ENCODE assay signal across 16 cellular contexts in genomic region chr5:18050344-18050743, GRCh38.
DNase-seq lines count a peak whose midpoint lies in the region; ATAC-seq, FAIRE-seq and TF ChIP-seq lines count a peak whose summit lies in the region.
"Had no signal": no experiment of that assay in that cellular context is flagged by ENCODE, and none has a peak within 500 bp of the region (broad histone marks: within the 10 kb centered on the region; RNA-seq: fewer than 3 reads in every experiment).

No MANE protein-coding gene starts in this region.

- H3K27ac ChIP-seq in K562 (ENCODE audit: extremely low read depth, low read depth, low read length) (no peak overlapping the region), PC-9 (no peak overlapping the region)
- H3K27ac ChIP-seq: BLaER1, HL-60 had no signal

- in situ Hi-C loops in K562 (cut with MboI) = no loop called here

- H3K9ac ChIP-seq in K562 (ENCODE audit: insufficient read depth in 1 of 2, low read depth in 2 of 2, low read length in 2 of 2) = no peak overlapping the region
- H3K9ac ChIP-seq: BLaER1 had no signal

- H3K36me3 ChIP-seq in K562 (ENCODE audit: control insufficient read depth, insufficient read depth, low read length) = no peaks in the 10 kb centered on the region
- no peaks in the 10 kb centered on the region for H3K36me3 ChIP-seq in PC-9 (ENCODE audit: low read depth)
- H3K36me3 ChIP-seq: BLaER1 had no signal

- POLR2A ChIA-PET in K562 (lab: Yijun Ruan, JAX) (no interaction called here), PC-9 (lab: Charles Lee; ENCODE audit: unreplicated experiment) (no interaction called here)

- ATAC-seq in K562 = no peak
- no peak for ATAC-seq in HG03175 (IDR thresholded peaks at IDR 0.05; ENCODE audit: unreplicated experiment)

- no peaks in the 10 kb centered on the region for H3F3A ChIP-seq in PC-9 (ENCODE audit: insufficient read depth, low read depth)

- intact Hi-C loops in K562 (cut with micrococcal nuclease) = no loop called here
- intact Hi-C loops in PC-9 (cut with micrococcal nuclease; ENCODE audit: unreplicated experiment) = no loop called here

- no peak for TF ChIP-seq POLR2A in K562 (conservative IDR thresholded peaks at IDR 0.05)
- TF ChIP-seq POLR2A in GM12892 (IDR thresholded peaks at IDR 0.05; ENCODE audit: low read depth, low read length) = no peak

- H3K4me2 ChIP-seq in K562 (ENCODE audit: insufficient read depth, low read length) (no peak overlapping the region), PC-9 (no peak overlapping the region)
- H3K4me2 ChIP-seq: BLaER1 had no signal

- TF ChIP-seq CTCF in K562 (IDR thresholded peaks at IDR 0.05 in 2 of 3, conservative IDR thresholded peaks at IDR 0.05 in 1 of 3; ENCODE audit: insufficient read depth in 2 of 3, low read depth in 1 of 3, low read length in 3 of 3) (no peak), PC-9 (conservative IDR thresholded peaks at IDR 0.05) (no peak)

- CTCF ChIA-PET in K562 (lab: Yijun Ruan, JAX; ENCODE audit: low intra/inter-chr PET ratio) = no interaction called here
- CTCF ChIA-PET in PC-9 (lab: Charles Lee) = no interaction called here

- no peak for DNase-seq in K562 (ENCODE audit: extremely low read depth in 1 of 4, low spot score in 3 of 4)
- DNase-seq in GM12892 (ENCODE audit: insufficient read length) = no peak
- DNase-seq in stimulated activated CD4-positive, alpha-beta T cell treated with anti-CD3 and anti-CD28 coated beads, Interleukin-12 subunit alpha, Interleukin-12 subunit beta, amount 100 ng/mL, for 4 hours = no peak
- no peak for DNase-seq in PC-9
- DNase-seq: CD4-positive, alpha-beta memory T cell; DMS153; DMS79; GF-D8; GOT3; H9; KG1 had no signal

- TF ChIP-seq EP300 in K562 (IDR thresholded peaks at IDR 0.05; ENCODE audit: low read length) = no peak

- H3K79me2 ChIP-seq in K562 (ENCODE audit: control insufficient read depth, insufficient read depth, low read length) = no peaks in the 10 kb centered on the region
- no peaks in the 10 kb centered on the region for H3K79me2 ChIP-seq in PC-9 (ENCODE audit: low read depth)

- WGBS in K562 (ENCODE audit: insufficient coverage, low coverage, missing lambda C conversion rate) = 5% methylated on average over 1 of the region's 1 CpG

- H3K9me3 ChIP-seq in K562 (replicated peaks; ENCODE audit: control insufficient read depth, insufficient read depth, low read depth, low read length) = no peaks in the 10 kb centered on the region
- peaks cover 3% of the 10 kb centered on the region; the same call in 1 of the 2 replicates for H3K9me3 ChIP-seq in PC-9 (ENCODE audit: insufficient read depth, low read depth)
- H3K9me3 ChIP-seq: BLaER1 had no signal

- H2AFZ ChIP-seq in K562 (ENCODE audit: low read depth, low read length) = no peak overlapping the region
- H2AFZ ChIP-seq in PC-9 = no peak overlapping the region

- no peaks in the 10 kb centered on the region for H4K20me1 ChIP-seq in K562 (replicated peaks; ENCODE audit: control insufficient read depth, insufficient read depth, low read length)
- no peaks in the 10 kb centered on the region for H4K20me1 ChIP-seq in PC-9 (ENCODE audit: insufficient read depth)
- H4K20me1 ChIP-seq: BLaER1 had no signal

- FAIRE-seq in G401.6 (lab: Jason Lieb, UNC) (peak; percentile 69), K562 (lab: Jason Lieb, UNC) (no peak), islet of Langerhans (lab: Jason Lieb, UNC) (peak; percentile 71), GM12892 (lab: Jason Lieb, UNC) (no peak)

- no TSS peak for BruUV-seq in K562 (replicated peaks; lab: Mats Ljungman, UMichigan)
- BruUV-seq in PC-9 (replicated peaks; lab: Mats Ljungman, UMichigan) = no TSS peak

- H3K9me1 ChIP-seq in K562 (ENCODE audit: control insufficient read depth, insufficient read depth, low read length) = no peaks in the 10 kb centered on the region

- no peak overlapping the region for H3K4me3 ChIP-seq in K562
- H3K4me3 ChIP-seq in PC-9 = no peak overlapping the region
- H3K4me3 ChIP-seq: BLaER1 had no signal

- TF ChIP-seq RAD21 in K562 (CRISPR knock-in tag; conservative IDR thresholded peaks at IDR 0.05 in 1 of 2, IDR thresholded peaks at IDR 0.05 in 1 of 2) = no peak

- H3K9me2 ChIP-seq in PC-9 (ENCODE audit: insufficient read depth) = no peaks in the 10 kb centered on the region

- H3K4me1 ChIP-seq in K562 (replicated peaks in 1 of 2; ENCODE audit: control insufficient read depth in 2 of 2, insufficient read depth in 2 of 2, low read length in 2 of 2) = no peaks in the 10 kb centered on the region
- H3K4me1 ChIP-seq in PC-9 (replicated peaks; ENCODE audit: insufficient read depth) = no peaks in the 10 kb centered on the region
- H3K4me1 ChIP-seq: BLaER1 had no signal

- H3K27me3 ChIP-seq in K562 (ENCODE audit: control insufficient read depth in 2 of 2, insufficient read depth in 2 of 2, low read length in 2 of 2) (no peaks in the 10 kb centered on the region), PC-9 (ENCODE audit: insufficient read depth, low read depth) (no peaks in the 10 kb centered on the region)
- H3K27me3 ChIP-seq: BLaER1 had no signal

TF ChIP-seq in K562, 482 proteins besides CTCF, POLR2A, EP300 and RAD21 (continues in another document):
- TF ChIP-seq ELF2 (CRISPR knock-in tag; IDR thresholded peaks at IDR 0.05) (no peak), TEAD1 (CRISPR knock-in tag; IDR thresholded peaks at IDR 0.05) (no peak), XRCC3 (IDR thresholded peaks at IDR 0.05) (no peak), MAFK (IDR thresholded peaks at IDR 0.05; ENCODE audit: low read length) (peak; percentile 92), ZNF583 (CRISPR knock-in tag; IDR thresholded peaks at IDR 0.05) (no peak), KLF13 (tag; IDR thresholded peaks at IDR 0.05; ENCODE audit: borderline replicate concordance, low read depth) (no peak), MAFG (tag; conservative IDR thresholded peaks at IDR 0.05) (peak; percentile 78), HNRNPUL1 (IDR thresholded peaks at IDR 0.05; ENCODE audit: low read length) (no peak), SP1 (CRISPR knock-in tag; IDR thresholded peaks at IDR 0.05) (no peak), CAMTA2 (CRISPR knock-in tag; conservative IDR thresholded peaks at IDR 0.05) (no peak), FOXJ2 (tag; IDR thresholded peaks at IDR 0.05) (no peak), ZNF184 (CRISPR knock-in tag; IDR thresholded peaks at IDR 0.05) (no peak), SIN3A (IDR thresholded peaks at IDR 0.05; ENCODE audit: borderline replicate concordance in 2 of 2, control insufficient read depth in 1 of 2, low read depth in 2 of 2, low read length in 2 of 2) (no peak), MAFF (IDR thresholded peaks at IDR 0.05; ENCODE audit: low read length) (peak; percentile 83; the same call in 1 of the 2 replicates), ZEB2 (IDR thresholded peaks at IDR 0.05) (no peak), DMBX1 (CRISPR knock-in tag; IDR thresholded peaks at IDR 0.05; ENCODE audit: borderline replicate concordance) (no peak), RB1 (IDR thresholded peaks at IDR 0.05; ENCODE audit: low read depth) (no peak), ZNF384 (IDR thresholded peaks at IDR 0.05; ENCODE audit: low read depth, low read length) (no peak), ZNF24 (IDR thresholded peaks at IDR 0.05) (no peak)
- TF ChIP-seq, protein P1, sequence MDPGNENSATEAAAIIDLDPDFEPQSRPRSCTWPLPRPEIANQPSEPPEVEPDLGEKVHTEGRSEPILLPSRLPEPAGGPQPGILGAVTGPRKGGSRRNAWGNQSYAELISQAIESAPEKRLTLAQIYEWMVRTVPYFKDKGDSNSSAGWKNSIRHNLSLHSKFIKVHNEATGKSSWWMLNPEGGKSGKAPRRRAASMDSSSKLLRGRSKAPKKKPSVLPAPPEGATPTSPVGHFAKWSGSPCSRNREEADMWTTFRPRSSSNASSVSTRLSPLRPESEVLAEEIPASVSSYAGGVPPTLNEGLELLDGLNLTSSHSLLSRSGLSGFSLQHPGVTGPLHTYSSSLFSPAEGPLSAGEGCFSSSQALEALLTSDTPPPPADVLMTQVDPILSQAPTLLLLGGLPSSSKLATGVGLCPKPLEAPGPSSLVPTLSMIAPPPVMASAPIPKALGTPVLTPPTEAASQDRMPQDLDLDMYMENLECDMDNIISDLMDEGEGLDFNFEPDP (CRISPR knock-in tag; IDR thresholded peaks at IDR 0.05) = no peak
